In genomic region chr12:24057920-24058476, GRCh38 we compare ENCODE assay signal across 16 cellular contexts.
"Had no signal": no experiment of that assay in that cellular context is flagged by ENCODE, and none has a peak within 500 bp of the region (broad histone marks: within the 10 kb centered on the region; RNA-seq: fewer than 3 reads in every experiment).

No MANE protein-coding gene starts in this region.

- H3K4me1 ChIP-seq: uterus had no signal

- H3K27ac ChIP-seq: dorsolateral prefrontal cortex, right atrium auricular region, skin epidermis, tibial nerve, uterus had no signal

- H3K27me3 ChIP-seq: right atrium auricular region, tibial nerve, uterus had no signal

- H3K36me3 ChIP-seq: right atrium auricular region, tibial nerve, uterus had no signal

- DNase-seq: activated B cell treated with CpG ODN at 0.5 μM for 24 hours; activated CD4-positive, alpha-beta T cell treated with anti-CD3 and anti-CD28 coated beads, Interleukin-2, amount 10 ng/mL, durations not matched to agents 24 days and 14 days; activated CD8-positive, alpha-beta T cell treated with anti-CD3 and anti-CD28 coated beads for 36 hours; activated naive CD4-positive, alpha-beta T cell; activated naive CD8-positive, alpha-beta T cell treated with anti-CD3 and anti-CD28 coated beads for 36 hours; activated T-cell treated with anti-CD3 and anti-CD28 coated beads, Interleukin-2, amount 50 U/mL, for 1 hour; amniotic stem cell; dorsolateral prefrontal cortex; occipital lobe; stimulated activated naive CD8-positive, alpha-beta T cell treated with anti-CD3 and anti-CD28 coated beads, Interleukin-15, Interleukin-2, amounts not matched to agents 100 U/mL and 50 U/mL, for 24 hours; T-helper 9 cell; uterus had no signal

- H3K4me3 ChIP-seq: dorsolateral prefrontal cortex, lung, right atrium auricular region, skin epidermis, tibial nerve, uterus had no signal

- H3K9me3 ChIP-seq: right atrium auricular region, tibial nerve, uterus had no signal
